Comparison of ENCODE assay signal across 26 cellular contexts in the genomic region with DNA sequence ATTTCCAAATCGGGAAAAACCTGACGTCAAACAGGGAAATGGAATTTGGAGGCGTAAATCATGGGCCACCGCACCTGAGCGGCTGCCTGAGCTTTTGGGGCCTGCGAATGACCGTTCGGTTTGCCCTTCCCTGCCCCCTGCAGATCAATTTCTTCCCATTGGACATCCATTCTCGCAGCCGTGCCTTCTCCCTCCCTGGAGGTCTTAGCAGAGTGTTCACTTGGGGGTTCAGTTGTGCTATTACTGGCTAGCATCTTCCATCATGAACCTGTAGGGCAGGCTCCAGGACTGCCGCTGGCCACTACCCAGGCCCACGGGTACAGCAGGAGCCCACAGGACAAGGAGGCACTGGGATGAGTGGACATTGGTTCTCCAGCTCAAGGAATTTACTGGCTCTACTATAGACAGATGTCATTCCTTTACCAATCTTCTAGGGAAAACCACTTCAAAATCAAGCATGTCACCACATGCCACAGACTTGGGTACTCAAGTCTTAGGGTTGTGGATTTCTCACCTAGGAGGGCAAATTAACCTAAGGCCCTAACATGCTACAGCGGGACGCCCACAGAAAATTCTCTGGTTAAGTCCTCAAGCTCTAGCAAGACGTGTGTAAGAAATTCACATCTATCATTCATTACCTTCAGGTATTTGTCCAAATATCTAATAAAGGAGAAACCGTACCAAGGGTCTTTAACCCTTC.
DNase-seq lines count a peak whose midpoint lies in the region; ATAC-seq and TF ChIP-seq lines count a peak whose summit lies in the region.
"Had no signal": no experiment of that assay in that cellular context is flagged by ENCODE, and none has a peak within 500 bp of the region (broad histone marks: within the 10 kb centered on the region; RNA-seq: fewer than 3 reads in every experiment).

No MANE protein-coding gene starts in this region.

- TF ChIP-seq POLR2A in gastroesophageal sphincter (IDR thresholded peaks at IDR 0.05): no peak

- 89 to 90% methylated on average over 7 to 14 of the region's 16 CpGs for WGBS in gastroesophageal sphincter (ENCODE audit: low coverage in 1 of 2), 2 donors

- H3K4me3 ChIP-seq in right atrium auricular region (no peak overlapping the region), gastroesophageal sphincter (no peak overlapping the region), skeletal muscle tissue (ENCODE audit: low read length in 3 of 3) (no peak overlapping the region)
- H3K4me3 ChIP-seq: cardiac muscle cell, GM23248, pancreas, SK-N-MC had no signal

- intact Hi-C loops in Right ventricle myocardium superior (cut with DNase I): no loop called here

- H3K9ac ChIP-seq in skeletal muscle tissue (ENCODE audit: low read depth in 1 of 3, low read length in 3 of 3): no peak overlapping the region
- H3K9ac ChIP-seq: KMS-11 had no signal

- H3K27me3 ChIP-seq in right atrium auricular region (no peaks in the 10 kb centered on the region), gastroesophageal sphincter (no peaks in the 10 kb centered on the region), skeletal muscle tissue (ENCODE audit: control insufficient read depth in 3 of 3, insufficient read depth in 3 of 3, low read length in 3 of 3) (peaks cover 5 to 20% (median 8%) of the 10 kb centered on the region in 3 donors)
- H3K27me3 ChIP-seq: cardiac muscle cell, pancreas had no signal

- DNase-seq in right atrium auricular region (ENCODE audit: low spot score) (no peak), Right ventricle myocardium superior (no peak), NCI-H345 (lab: John Stamatoyannopoulos, UW) (no peak), NCI-H2107 (lab: John Stamatoyannopoulos, UW) (no peak)
- DNase-seq: activated CD4-positive, alpha-beta T cell treated with anti-CD3 and anti-CD28 coated beads for 36 hours; activated naive CD4-positive, alpha-beta T cell treated with anti-CD3 and anti-CD28 coated beads for 36 hours; C1 segment of cervical spinal cord; Caco-2; DMS79 treated with DMSO at 0.1 percent for 48 hours; GM23248; left cardiac atrium; MV-4-11; naive thymus-derived CD4-positive, alpha-beta T cell; NCI-H1694; NCI-H82; pancreas; RPMI8226; stimulated activated CD8-positive, alpha-beta memory T cell treated with anti-CD3 and anti-CD28 coated beads, Interleukin-4, amount 100 ng/mL, for 48 hours; T-helper 2 cell had no signal

- H3K27ac ChIP-seq in right atrium auricular region (peak overlapping the region; percentile 70 to 86), gastroesophageal sphincter (peak overlapping the region in 3 of 4 donors; percentile 52 to 99 (median 58)), skeletal muscle tissue (ENCODE audit: low read depth, low read length) (peak overlapping the region; percentile 81)
- H3K27ac ChIP-seq: cardiac muscle cell, KMS-11, pancreas, SK-N-MC had no signal

- no peak for TF ChIP-seq EP300 in gastroesophageal sphincter (IDR thresholded peaks at IDR 0.05)

- no peak for TF ChIP-seq CTCF in right atrium auricular region (IDR thresholded peaks at IDR 0.05)
- TF ChIP-seq CTCF in gastroesophageal sphincter (IDR thresholded peaks at IDR 0.05): no peak

- peaks cover 13% of the 10 kb centered on the region for H3K36me3 ChIP-seq in right atrium auricular region
- peaks cover 0 to 11% of the 10 kb centered on the region in 2 donors for H3K36me3 ChIP-seq in gastroesophageal sphincter
- no peaks in the 10 kb centered on the region for H3K36me3 ChIP-seq in skeletal muscle tissue (ENCODE audit: control insufficient read depth in 3 of 3, insufficient read depth in 3 of 3, low read length in 3 of 3)
- H3K36me3 ChIP-seq: cardiac muscle cell, pancreas had no signal

- H3K4me1 ChIP-seq in right atrium auricular region (peaks cover 0 to 84% of the 10 kb centered on the region in 2 donors), gastroesophageal sphincter (peaks cover 7 to 83% (median 17%) of the 10 kb centered on the region in 3 donors), skeletal muscle tissue (ENCODE audit: control insufficient read depth in 3 of 3, insufficient read depth in 3 of 3, low read length in 3 of 3) (peaks cover 24 to 33% (median 24%) of the 10 kb centered on the region in 3 donors)
- H3K4me1 ChIP-seq: pancreas had no signal

- no peak for ATAC-seq in Right ventricle myocardium superior (ENCODE audit: poor library complexity)
- ATAC-seq in gastroesophageal sphincter: no peak
- ATAC-seq in HG02623 (IDR thresholded peaks at IDR 0.05; ENCODE audit: unreplicated experiment): no peak
- ATAC-seq: activated CD4-positive, alpha-beta T cell treated with anti-CD3 and anti-CD28 coated beads for 36 hours; left cardiac atrium; naive thymus-derived CD4-positive, alpha-beta T cell; pancreas; sciatic nerve had no signal

- H3K9me3 ChIP-seq in right atrium auricular region (no peaks in the 10 kb centered on the region), gastroesophageal sphincter (no peaks in the 10 kb centered on the region), skeletal muscle tissue (ENCODE audit: control insufficient read depth in 3 of 3, low read length in 3 of 3) (no peaks in the 10 kb centered on the region)
- H3K9me3 ChIP-seq: Caco-2, pancreas had no signal
